8 cellular contexts compared by ENCODE assay signal in the genomic region with DNA sequence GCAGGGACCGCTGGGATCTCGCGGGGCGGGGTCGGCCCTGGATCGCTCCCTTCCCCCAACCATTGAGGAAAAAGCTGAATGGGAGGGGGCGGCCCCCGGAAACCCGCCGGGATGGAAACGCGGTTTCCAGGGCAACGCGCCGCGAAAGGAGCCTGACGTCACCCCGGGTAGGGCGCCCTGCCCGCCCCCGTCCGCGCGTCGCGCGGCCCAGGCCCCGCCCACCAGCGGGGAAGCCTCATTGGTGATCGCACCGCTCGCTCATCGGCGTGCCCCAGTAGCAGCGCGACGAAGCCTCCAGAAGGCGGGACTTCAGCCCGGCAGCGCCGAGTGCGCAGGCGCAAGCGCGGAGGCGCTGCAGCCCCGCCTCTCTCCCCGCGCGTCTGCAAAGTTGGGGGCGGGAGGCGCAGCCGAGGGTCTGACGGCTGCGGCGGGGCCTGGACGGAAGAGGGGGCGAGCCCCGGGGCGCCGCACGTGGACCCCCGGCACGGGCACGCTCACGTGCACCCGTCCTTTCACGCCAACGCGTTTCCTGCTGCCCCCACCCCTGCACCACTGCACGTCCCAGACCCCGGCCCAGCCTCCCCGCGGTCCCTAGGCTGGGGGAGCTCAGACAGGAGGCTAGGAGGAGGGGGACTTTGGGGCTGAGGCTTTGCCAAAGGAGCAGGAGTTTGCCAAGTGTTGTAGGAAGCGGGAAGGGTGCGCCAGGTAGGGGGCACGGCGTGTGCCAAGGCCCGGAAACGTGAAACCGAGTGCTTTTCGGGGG. TPM values are rescaled to one million over a fixed set of nuclear protein-coding genes. Genes with fewer than 3 reads are reported as not detected.
DNase-seq lines count a peak whose midpoint lies in the region; ATAC-seq, FAIRE-seq and TF ChIP-seq lines count a peak whose summit lies in the region.

No MANE protein-coding gene starts in this region.

- FAIRE-seq in kidney (lab: Jason Lieb, UNC), result no peak

- peak overlapping the region; percentile 1 to 93 for H3K9ac ChIP-seq in kidney (ENCODE audit: low read length in 2 of 2)

- no peak for TF ChIP-seq CTCF in kidney (IDR thresholded peaks at IDR 0.05; ENCODE audit: borderline replicate concordance, extremely low read depth, insufficient read depth)

- no peaks in the 10 kb centered on the region for H3K9me3 ChIP-seq in kidney (ENCODE audit: control insufficient read depth in 1 of 2, low read length in 2 of 2)

- DNase-seq in AG08395 (ENCODE audit: low spot score), result peak; percentile 95
- peak; percentile 93 for DNase-seq in NCI-H446 treated with DMSO at 0.1 percent for 48 hours (lab: John Stamatoyannopoulos, UW)
- DNase-seq in central memory CD4-positive, alpha-beta T cell, result peak; percentile 97
- DNase-seq in kidney, result peak; percentile 99
- peak; percentile 96 to 97 for DNase-seq in stimulated activated CD4-positive, alpha-beta T cell treated with anti-CD3 and anti-CD28 coated beads, Interleukin-15, amount 100 ng/mL, for 1 hour (ENCODE audit: low read depth in 1 of 2, low spot score in 1 of 2)

- peaks cover 39 to 62% of the 10 kb centered on the region in 2 donors for H3K4me1 ChIP-seq in kidney (ENCODE audit: control insufficient read depth in 1 of 2, insufficient read depth in 1 of 2, low read depth in 1 of 2, low read length in 2 of 2)

- intact Hi-C loops in kidney (cut with DNase I), result no loop called here

- peak overlapping the region; percentile 13 to 79 for H3K4me3 ChIP-seq in kidney (ENCODE audit: low read length in 2 of 2)

- ATAC-seq in GM19025 (IDR thresholded peaks at IDR 0.05; ENCODE audit: low read depth, unreplicated experiment) (peak; percentile 66), HG03280 (IDR thresholded peaks at IDR 0.05; ENCODE audit: unreplicated experiment) (peak; percentile 66)
- peak; percentile 86 to 87 for ATAC-seq in activated CD4-positive, CD25-positive, alpha-beta regulatory T cell treated with anti-CD3 and anti-CD28 coated beads, Interleukin-2, amount 50 U/mL, for 24 hours

- peaks cover 6 to 10% of the 10 kb centered on the region in 2 donors for H3K36me3 ChIP-seq in kidney (ENCODE audit: control insufficient read depth in 1 of 2, insufficient read depth in 2 of 2, low read length in 2 of 2)

- H3K27ac ChIP-seq in kidney (ENCODE audit: low read depth in 2 of 2, low read length in 2 of 2), result peak overlapping the region; percentile 97 to 98

RNA-seq across cellular contexts. Expression of a gene that starts 8.2 kb away (rescaled TPM):
- total RNA-seq in kidney, result 533 TPM
- 408 TPM for polyA plus RNA-seq in kidney (ENCODE audit: insufficient read depth, low read depth, low replicate concordance)

RNA-seq across cellular contexts. Expression of a gene that starts 12.5 kb away (rescaled TPM):
- total RNA-seq in kidney, result 205 TPM
- polyA plus RNA-seq in kidney (ENCODE audit: insufficient read depth, low read depth, low replicate concordance), result 21.3 TPM

RNA-seq across cellular contexts. Expression of a gene that starts 14.4 kb away (rescaled TPM):
- total RNA-seq in kidney, result 35.3 TPM
- 94.7 TPM for polyA plus RNA-seq in kidney (ENCODE audit: insufficient read depth, low read depth, low replicate concordance)

RNA-seq across cellular contexts. Expression of a gene that starts 19.4 kb away (rescaled TPM):
- total RNA-seq in kidney, result 183 TPM
- 641 TPM for polyA plus RNA-seq in kidney (ENCODE audit: insufficient read depth, low read depth, low replicate concordance)

RNA-seq across cellular contexts. Expression of a gene that starts 23.1 kb away (rescaled TPM):
- 1.1 TPM for total RNA-seq in kidney
- polyA plus RNA-seq in kidney (ENCODE audit: insufficient read depth, low read depth, low replicate concordance), result 1.0 TPM

Comparison
In these comparisons a context has a peak if more than half of its experiments do, and no peak if none do; other contexts are left out.
1. Peak in every context shown above with its lines: DNase-seq, ATAC-seq, H3K4me3 ChIP-seq and H3K27ac ChIP-seq.